1 cellular context compared by ENCODE assay signal in genomic region chr17:29568331-29569244, GRCh38.
TF ChIP-seq lines count a peak whose summit lies in the region.

Gene TP53I13 (plus strand): TSS chr17:29568701. CDS start chr17:29568759, 58 bp downstream.

TF ChIP-seq in HEK293, 187 proteins besides CTCF, POLR2A, EP300 and RAD21 (continued from another document and continues in another):
- TF ChIP-seq ZSCAN30 (tag by site-specific recombination; IDR thresholded peaks at IDR 0.05) (0 out of 2 replicates have a peak, but pooled peaks have one; percentile 23), ZNF391 (tag by site-specific recombination; IDR thresholded peaks at IDR 0.05; ENCODE audit: borderline replicate concordance, low read depth) (0 out of 2 replicates have a peak, but pooled peaks have one; percentile 46), ZNF146 (tag by site-specific recombination; IDR thresholded peaks at IDR 0.05) (peak; percentile 32; the same call in 1 of the 2 replicates), ZNF837 (tag by site-specific recombination; IDR thresholded peaks at IDR 0.05) (no peak), ZNF274 (IDR thresholded peaks at IDR 0.05; ENCODE audit: low read length) (no peak), ZNF274 (tag by site-specific recombination; IDR thresholded peaks at IDR 0.05; ENCODE audit: borderline replicate concordance) (no peak), ZNF518A (tag by site-specific recombination; conservative IDR thresholded peaks at IDR 0.05; ENCODE audit: low read depth) (no peak), TRIM28 (IDR thresholded peaks at IDR 0.05; ENCODE audit: borderline replicate concordance, low read length) (no peak), ZNF148 (tag by site-specific recombination; IDR thresholded peaks at IDR 0.05; ENCODE audit: borderline replicate concordance) (no peak), ZNF707 (tag by site-specific recombination; IDR thresholded peaks at IDR 0.05) (no peak), ZNF138 (tag by site-specific recombination; IDR thresholded peaks at IDR 0.05; ENCODE audit: borderline replicate concordance) (no peak), ZNF558 (tag by site-specific recombination; IDR thresholded peaks at IDR 0.05) (no peak), ZNF692 (tag by site-specific recombination; IDR thresholded peaks at IDR 0.05) (peak; percentile 60), ZNF398 (tag by site-specific recombination; IDR thresholded peaks at IDR 0.05) (no peak), ZNF624 (tag by site-specific recombination; IDR thresholded peaks at IDR 0.05) (no peak), ZNF514 (tag by site-specific recombination; IDR thresholded peaks at IDR 0.05) (no peak), ZNF302 (tag by site-specific recombination; IDR thresholded peaks at IDR 0.05; ENCODE audit: low read depth) (no peak), MYNN (tag by site-specific recombination; IDR thresholded peaks at IDR 0.05; ENCODE audit: borderline replicate concordance) (peak; percentile 29; the same call in 1 of the 2 replicates), ZFP37 (tag by site-specific recombination; IDR thresholded peaks at IDR 0.05) (0 out of 2 replicates have a peak, but pooled peaks have one; percentile 20), AEBP2 (tag by site-specific recombination; IDR thresholded peaks at IDR 0.05; ENCODE audit: borderline replicate concordance) (no peak), KLF9 (tag by site-specific recombination; IDR thresholded peaks at IDR 0.05; ENCODE audit: low read depth) (peak; percentile 39; the same call in 1 of the 2 replicates), ZNF132 (tag by site-specific recombination; IDR thresholded peaks at IDR 0.05; ENCODE audit: borderline replicate concordance) (no peak), ZNF394 (tag by site-specific recombination; IDR thresholded peaks at IDR 0.05; ENCODE audit: borderline replicate concordance) (peak; percentile 66; the same call in 1 of the 2 replicates), KLF10 (tag by site-specific recombination; IDR thresholded peaks at IDR 0.05) (no peak), ZFP3 (tag by site-specific recombination; IDR thresholded peaks at IDR 0.05; ENCODE audit: low read depth) (no peak), ZNF658 (tag by site-specific recombination; IDR thresholded peaks at IDR 0.05) (no peak), ZNF354C (tag by site-specific recombination; IDR thresholded peaks at IDR 0.05; ENCODE audit: borderline replicate concordance, low read depth) (no peak), GLI4 (tag by site-specific recombination; IDR thresholded peaks at IDR 0.05) (no peak), ZNF140 (tag by site-specific recombination; IDR thresholded peaks at IDR 0.05) (no peak), ZNF19 (tag by site-specific recombination; IDR thresholded peaks at IDR 0.05; ENCODE audit: low read depth) (no peak), ZNF292 (tag by site-specific recombination; IDR thresholded peaks at IDR 0.05; ENCODE audit: borderline replicate concordance, low read depth) (no peak), ZNF571 (tag by site-specific recombination; IDR thresholded peaks at IDR 0.05) (no peak), ZNF114 (tag by site-specific recombination; IDR thresholded peaks at IDR 0.05) (no peak), ZNF324 (tag by site-specific recombination; IDR thresholded peaks at IDR 0.05) (0 out of 2 replicates have a peak, but pooled peaks have one; percentile 39), ZNF16 (tag by site-specific recombination; IDR thresholded peaks at IDR 0.05; ENCODE audit: low read depth) (no peak), ZNF341 (tag by site-specific recombination; IDR thresholded peaks at IDR 0.05; ENCODE audit: low read depth) (no peak), PRDM6 (tag by site-specific recombination; IDR thresholded peaks at IDR 0.05) (no peak), ZNF560 (tag by site-specific recombination; IDR thresholded peaks at IDR 0.05; ENCODE audit: borderline replicate concordance) (no peak), WT1 (tag by site-specific recombination; IDR thresholded peaks at IDR 0.05) (no peak), ZIC2 (tag by site-specific recombination; IDR thresholded peaks at IDR 0.05) (no peak), ZNF184 (tag by site-specific recombination; IDR thresholded peaks at IDR 0.05) (no peak), ZBTB44 (tag by site-specific recombination; IDR thresholded peaks at IDR 0.05) (peak; percentile 94), ZSCAN16 (tag by site-specific recombination; IDR thresholded peaks at IDR 0.05) (no peak), ZNF621 (tag by site-specific recombination; IDR thresholded peaks at IDR 0.05) (no peak), ZBTB20 (tag by site-specific recombination; IDR thresholded peaks at IDR 0.05) (peak; percentile 97), HOXD13 (CRISPR knock-in tag; IDR thresholded peaks at IDR 0.05; ENCODE audit: borderline replicate concordance) (peak; percentile 28; the same call in 1 of the 2 replicates), ZNF600 (tag by site-specific recombination; IDR thresholded peaks at IDR 0.05) (no peak; the same call in 1 of the 2 replicates), SP7 (tag by site-specific recombination; IDR thresholded peaks at IDR 0.05) (peak; percentile 41), ZNF704 (tag by site-specific recombination; IDR thresholded peaks at IDR 0.05) (no peak), ZNF521 (tag by site-specific recombination; IDR thresholded peaks at IDR 0.05) (no peak), ZNF76 (tag by site-specific recombination; IDR thresholded peaks at IDR 0.05; ENCODE audit: borderline replicate concordance, low read depth) (0 out of 2 replicates have a peak, but pooled peaks have one; percentile 27), ZNF121 (tag by site-specific recombination; IDR thresholded peaks at IDR 0.05) (no peak), FEZF1 (tag by site-specific recombination; IDR thresholded peaks at IDR 0.05) (no peak)
